ENCODE assay signal across 22 cellular contexts in genomic region chr5:515273-515836, GRCh38. TPM values are rescaled to one million over a fixed set of nuclear protein-coding genes. Genes with fewer than 3 reads are reported as not detected.
DNase-seq lines count a peak whose midpoint lies in the region; ATAC-seq and TF ChIP-seq lines count a peak whose summit lies in the region.
"Had no signal": no experiment of that assay in that cellular context is flagged by ENCODE, and none has a peak within 500 bp of the region (broad histone marks: within the 10 kb centered on the region; RNA-seq: fewer than 3 reads in every experiment).

No MANE protein-coding gene starts in this region.

- no peak for TF ChIP-seq RAD21 in Ishikawa (IDR thresholded peaks at IDR 0.05; ENCODE audit: low read depth)

- in situ Hi-C loops in G401 (cut with HindIII; ENCODE audit: low sequenced_read_pairs), result no loop called here

- no peak overlapping the region for H3K27ac Mint-ChIP-seq in activated CD8-positive, alpha-beta memory T cell treated with anti-CD3 and anti-CD28 coated beads, Interleukin-2, amount 10 ng/mL, durations not matched to agents 7 days and 5 days
- H3K27ac Mint-ChIP-seq: B cell had no signal

- no peaks in the 10 kb centered on the region for H3K36me3 ChIP-seq in OCI-LY7 (ENCODE audit: insufficient read depth, low read length)

- no peaks in the 10 kb centered on the region for H3K9me2 ChIP-seq in OCI-LY7 (ENCODE audit: insufficient read depth, low read length)

- peak; percentile 81 for ATAC-seq in left lobe of liver
- no peak for ATAC-seq in activated CD8-positive, alpha-beta memory T cell treated with anti-CD3 and anti-CD28 coated beads, Interleukin-2, amount 10 ng/mL, durations not matched to agents 7 days and 5 days
- ATAC-seq in HG03139 (IDR thresholded peaks at IDR 0.05; ENCODE audit: unreplicated experiment), result no peak

- DNase-seq in G401 (ENCODE audit: low spot score) (peak; percentile 76), SW480 (ENCODE audit: low spot score) (peak; percentile 40), left lobe of liver (ENCODE audit: low spot score) (peak; percentile 67), OCI-LY7 (ENCODE audit: low spot score) (no peak), NCI-H2081 (lab: John Stamatoyannopoulos, UW) (no peak)
- no peak for DNase-seq in activated CD8-positive, alpha-beta memory T cell treated with anti-CD3 and anti-CD28 coated beads, Interleukin-2, amount 10 ng/mL, durations not matched to agents 7 days and 5 days
- DNase-seq: EL, H9, IMR-90, MM.1S, NCI-H1092 treated with DMSO at 0.1 percent for 48 hours, NCI-H1436 treated with DMSO at 0.1 percent for 48 hours, NCI-H1930, NCI-H2227 treated with DMSO at 0.1 percent for 48 hours, NCI-H510A treated with DMSO at 0.1 percent for 48 hours, NCI-H748 treated with DMSO at 0.1 percent for 48 hours, SIG-M5, T-helper 1 cell had no signal

- no peaks in the 10 kb centered on the region for H3K9me3 Mint-ChIP-seq in activated CD8-positive, alpha-beta memory T cell treated with anti-CD3 and anti-CD28 coated beads, Interleukin-2, amount 10 ng/mL, durations not matched to agents 7 days and 5 days (ENCODE audit: low read depth)

- H3K79me2 ChIP-seq in OCI-LY7 (ENCODE audit: insufficient read depth, low read depth, low read length), result no peaks in the 10 kb centered on the region

- H3K4me2 ChIP-seq in OCI-LY7 (ENCODE audit: low read length), result no peak overlapping the region
- H3K4me2 ChIP-seq: A549 had no signal

- no peak overlapping the region for H3K27ac ChIP-seq in OCI-LY7 (ENCODE audit: low read depth, low read length, poor library complexity, severe bottlenecking)
- H3K27ac ChIP-seq: A549 had no signal

- no peaks in the 10 kb centered on the region for H3K9me3 ChIP-seq in OCI-LY7 (ENCODE audit: low read length)
- H3K9me3 ChIP-seq: A549 had no signal

- TF ChIP-seq EP300 in Ishikawa (IDR thresholded peaks at IDR 0.05; ENCODE audit: borderline replicate concordance), result no peak

- no peak overlapping the region for H3K4me3 Mint-ChIP-seq in activated CD8-positive, alpha-beta memory T cell treated with anti-CD3 and anti-CD28 coated beads, Interleukin-2, amount 10 ng/mL, durations not matched to agents 7 days and 5 days
- H3K4me3 Mint-ChIP-seq: B cell, H9 had no signal

- peaks cover 5% of the 10 kb centered on the region for H3K27me3 Mint-ChIP-seq in activated CD8-positive, alpha-beta memory T cell treated with anti-CD3 and anti-CD28 coated beads, Interleukin-2, amount 10 ng/mL, durations not matched to agents 7 days and 5 days

- no peaks in the 10 kb centered on the region for H3K4me1 Mint-ChIP-seq in activated CD8-positive, alpha-beta memory T cell treated with anti-CD3 and anti-CD28 coated beads, Interleukin-2, amount 10 ng/mL, durations not matched to agents 7 days and 5 days
- H3K4me1 Mint-ChIP-seq: B cell had no signal

- CTCF ChIA-PET in OCI-LY7 (lab: Charles Lee; ENCODE audit: unreplicated experiment), result no interaction called here
- CTCF ChIA-PET in activated CD8-positive, alpha-beta memory T cell treated with anti-CD3 and anti-CD28 coated beads, Interleukin-2, amount 10 ng/mL, durations not matched to agents 7 days and 5 days (lab: Charles Lee), result no interaction called here

- no peak overlapping the region for H3K4me3 ChIP-seq in OCI-LY7 (ENCODE audit: low read depth, low read length, poor library complexity, severe bottlenecking)
- H3K4me3 ChIP-seq: A549 had no signal

- BruUV-seq in OCI-LY7 (replicated peaks; lab: Mats Ljungman, UMichigan), result no TSS peak

- no peak for TF ChIP-seq CTCF in OCI-LY7 (conservative IDR thresholded peaks at IDR 0.05; ENCODE audit: low read length)

- H2AFZ ChIP-seq in OCI-LY7 (ENCODE audit: low read length), result no peak overlapping the region

- intact Hi-C loops in OCI-LY7 (cut with micrococcal nuclease; ENCODE audit: unreplicated experiment), result no loop called here

- POLR2A ChIA-PET in OCI-LY7 (lab: Charles Lee), result interaction anchor here (0.9 kb wide), 1 partner anchor 233 kb away, joined by 3 read pairs; no protein-coding TSS in a partner anchor

- H4K20me1 ChIP-seq in OCI-LY7 (ENCODE audit: insufficient read depth, low read length), result no peaks in the 10 kb centered on the region

- H3K4me1 ChIP-seq in OCI-LY7 (ENCODE audit: insufficient read depth, low read length, poor library complexity, severe bottlenecking), result no peaks in the 10 kb centered on the region
- H3K4me1 ChIP-seq: A549 had no signal

- H3K36me3 Mint-ChIP-seq in activated CD8-positive, alpha-beta memory T cell treated with anti-CD3 and anti-CD28 coated beads, Interleukin-2, amount 10 ng/mL, durations not matched to agents 7 days and 5 days, result no peaks in the 10 kb centered on the region

TF ChIP-seq in Ishikawa, 13 proteins besides CTCF, POLR2A, EP300 and RAD21:
- no peak for TF ChIP-seq CREB1 (IDR thresholded peaks at IDR 0.05; ENCODE audit: low read depth)
- TF ChIP-seq, protein P1, sequence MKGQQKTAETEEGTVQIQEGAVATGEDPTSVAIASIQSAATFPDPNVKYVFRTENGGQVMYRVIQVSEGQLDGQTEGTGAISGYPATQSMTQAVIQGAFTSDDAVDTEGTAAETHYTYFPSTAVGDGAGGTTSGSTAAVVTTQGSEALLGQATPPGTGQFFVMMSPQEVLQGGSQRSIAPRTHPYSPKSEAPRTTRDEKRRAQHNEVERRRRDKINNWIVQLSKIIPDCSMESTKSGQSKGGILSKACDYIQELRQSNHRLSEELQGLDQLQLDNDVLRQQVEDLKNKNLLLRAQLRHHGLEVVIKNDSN (IDR thresholded peaks at IDR 0.05), result no peak
- TF ChIP-seq CEBPB (IDR thresholded peaks at IDR 0.05), result no peak
- TF ChIP-seq TCF12 (IDR thresholded peaks at IDR 0.05; ENCODE audit: low read depth), result no peak
- TF ChIP-seq ZBTB7A (IDR thresholded peaks at IDR 0.05; ENCODE audit: low read depth), result no peak
- 0 out of 2 replicates have a peak, but pooled peaks have one; percentile 13 for TF ChIP-seq EGR1 (IDR thresholded peaks at IDR 0.05)
TF ChIP-seq in Ishikawa: peak in this region for 1.

RNA-seq across cellular contexts. Expression of gene SLC9A3, which starts 8.9 kb away (rescaled TPM):
- 3.6 and 5.1 TPM in 2 replicates for total RNA-seq in G401 (2014; rRNA removed; shearing (Covaris generic))
- total RNA-seq in left lobe of liver (0.81 TPM), OCI-LY7 (2022) (2.0 and 2.7 TPM in 2 replicates)
- 4.3 and 6.9 TPM in 2 replicates for total RNA-seq in OCI-LY7 (2014; rRNA removed; shearing (Covaris generic))
- 1 to 10 TPM; 1.3 to 1.7 TPM for total RNA-seq in activated CD8-positive, alpha-beta memory T cell treated with anti-CD3 and anti-CD28 coated beads, Interleukin-2, amount 10 ng/mL, durations not matched to agents 7 days and 5 days

Comparison
In these comparisons a context has a peak if more than half of its experiments do, and no peak if none do; other contexts are left out.
1. DNase-seq: peak in G401 (single experiment), SW480 (single experiment) and left lobe of liver (single experiment); none in OCI-LY7 (single experiment), activated CD8-positive, alpha-beta memory T cell treated with anti-CD3 and anti-CD28 coated beads, Interleukin-2, amount 10 ng/mL, durations not matched to agents 7 days and 5 days (single experiment) and NCI-H2081 (0 of 2).